Comparison of ENCODE assay signal across 8 cellular contexts in genomic region chr6:98260382-98260781, GRCh38.
"Had no signal": no experiment of that assay in that cellular context is flagged by ENCODE, and none has a peak within 500 bp of the region (broad histone marks: within the 10 kb centered on the region; RNA-seq: fewer than 3 reads in every experiment).

No MANE protein-coding gene starts in this region.

- ATAC-seq: GM12878 had no signal

- DNase-seq: GDM1, GF-D8 had no signal

- H3K4me3 ChIP-seq: GM12878 had no signal

- FAIRE-seq: G401.6, GM12878, GM12891, GM12892, GM18507, GM19239 had no signal
